ENCODE assay signal across 10 cellular contexts in the genomic region with DNA sequence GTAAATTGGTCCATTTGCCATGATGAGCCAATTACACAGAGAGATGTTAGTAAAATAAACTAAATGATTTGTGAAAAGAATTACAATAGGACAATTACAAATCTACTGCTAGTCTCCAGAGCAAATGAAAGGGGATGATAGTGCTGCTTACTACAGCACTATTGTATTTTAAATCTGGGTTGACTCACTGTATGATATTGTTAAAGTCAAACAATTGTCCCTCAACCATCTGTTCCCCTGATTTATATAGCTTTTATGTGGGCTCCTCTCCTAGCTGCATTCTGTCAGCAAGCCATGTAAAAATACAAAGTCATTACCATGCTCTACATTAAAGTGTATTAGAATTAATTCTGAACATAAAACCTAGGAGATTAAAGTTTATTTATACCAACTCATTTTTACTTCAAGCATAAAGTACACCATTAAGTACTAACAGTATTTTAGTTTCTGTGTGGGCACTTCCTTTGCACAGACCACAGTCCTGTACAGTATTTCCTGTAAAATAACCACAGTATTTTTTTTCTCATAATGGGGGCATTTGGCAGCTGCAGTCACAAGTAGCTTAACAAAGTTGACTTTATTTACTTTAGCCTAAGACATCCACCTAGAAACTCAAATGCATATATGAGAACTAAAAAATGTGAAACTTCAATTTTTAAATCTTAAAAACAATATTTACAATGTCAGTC.
A peak's percentile ranks its signal among the peaks of the same experiment; 100 is the strongest.
DNase-seq lines count a peak whose midpoint lies in the region; ATAC-seq and TF ChIP-seq lines count a peak whose summit lies in the region.
"Had no signal": no experiment of that assay in that cellular context is flagged by ENCODE, and none has a peak within 500 bp of the region (broad histone marks: within the 10 kb centered on the region; RNA-seq: fewer than 3 reads in every experiment).

No MANE protein-coding gene starts in this region.

- H3K4me1 ChIP-seq in GM23338 (ENCODE audit: insufficient read depth) (peaks cover 9% of the 10 kb centered on the region; the same call in 1 of the 2 replicates), PC-3 (ENCODE audit: insufficient read depth, low read length) (no peaks in the 10 kb centered on the region)

- H3K4me2 ChIP-seq in GM23338 (peak overlapping the region; percentile 38; the same call in 1 of the 2 replicates), PC-3 (ENCODE audit: low read length) (no peak overlapping the region)

- CTCF ChIA-PET in PC-3 (lab: Charles Lee) = no interaction called here

- no peaks in the 10 kb centered on the region for H3K27me3 Mint-ChIP-seq in GM23338 (ENCODE audit: insufficient read depth, low read depth, poor library complexity)

- H3F3A ChIP-seq in GM23338 (replicated peaks; ENCODE audit: low read depth) (no peaks in the 10 kb centered on the region), PC-3 (ENCODE audit: low read length, unreplicated experiment) (no peaks in the 10 kb centered on the region)

- H3K9me2 ChIP-seq in GM23338 (ENCODE audit: insufficient read depth) = no peaks in the 10 kb centered on the region
- no peaks in the 10 kb centered on the region for H3K9me2 ChIP-seq in PC-3 (replicated peaks; ENCODE audit: low read length)

- H2AFZ ChIP-seq in GM23338 (no peak overlapping the region), PC-3 (ENCODE audit: low read length) (no peak overlapping the region)

- no peaks in the 10 kb centered on the region for H3K27me3 ChIP-seq in GM23338 (ENCODE audit: insufficient read depth)
- H3K27me3 ChIP-seq in PC-3 (ENCODE audit: low read length) = 0 out of 2 replicates have a peak, but pooled peaks cover 7% of the 10 kb centered on the region

- H3K27ac ChIP-seq in GM23338 (ENCODE audit: low read depth) (no peak overlapping the region), PC-3 (ENCODE audit: low read length) (no peak overlapping the region)

- H3K9me3 Mint-ChIP-seq in GM23338 = no peaks in the 10 kb centered on the region

- H3K4me3 ChIP-seq in GM23338 (no peak overlapping the region), fibroblast of pulmonary artery (replicated peaks; ENCODE audit: low read depth, low read length) (no peak overlapping the region), PC-3 (ENCODE audit: low read length) (no peak overlapping the region)

- H3K27ac Mint-ChIP-seq in GM23338 = no peak overlapping the region

- POLR2A ChIA-PET in PC-3 (lab: Charles Lee; ENCODE audit: unreplicated experiment) = no interaction called here

- TF ChIP-seq CTCF in GM23338 (conservative IDR thresholded peaks at IDR 0.05; ENCODE audit: low read depth in 2 of 2) (no peak), fibroblast of pulmonary artery (IDR thresholded peaks at IDR 0.05; ENCODE audit: low read length, missing control alignments) (no peak), PC-3 (conservative IDR thresholded peaks at IDR 0.05; ENCODE audit: low read depth, low read length) (no peak)

- intact Hi-C loops in PC-3 (cut with micrococcal nuclease) = no loop called here

- no peaks in the 10 kb centered on the region for H3K9me3 ChIP-seq in PC-3 (ENCODE audit: low read length)

- H3K9ac ChIP-seq in PC-3 (ENCODE audit: low read length) = no peak overlapping the region

- H3K36me3 ChIP-seq in GM23338 (ENCODE audit: insufficient read depth) (no peaks in the 10 kb centered on the region), PC-3 (ENCODE audit: low read depth, low read length) (no peaks in the 10 kb centered on the region)

- peak; percentile 15 for DNase-seq in CD1c-positive myeloid dendritic cell (ENCODE audit: extremely low spot score)
- DNase-seq in GM23338 (ENCODE audit: low spot score) = no peak
- DNase-seq in NOMO-1 treated with dmso at 0.1 percent for 144 hours (lab: John Stamatoyannopoulos, UW; ENCODE audit: unreplicated experiment) = peak; percentile 59
- DNase-seq in fibroblast of pulmonary artery (ENCODE audit: low read depth) = peak; percentile 35
- no peak for DNase-seq in PC-3
- no peak for DNase-seq in SW 1271 (lab: John Stamatoyannopoulos, UW)
- DNase-seq: activated gamma-delta T cell treated with Interleukin-2 at 50 U/mL for 16 hours, glutamatergic neuron had no signal

- H3K36me3 Mint-ChIP-seq in GM23338 (ENCODE audit: low read depth) = no peaks in the 10 kb centered on the region

- no peak overlapping the region for H3K4me3 Mint-ChIP-seq in GM23338

- no TSS peak for BruUV-seq in PC-3 (replicated peaks; lab: Mats Ljungman, UMichigan)

- no peaks in the 10 kb centered on the region for H3K79me2 ChIP-seq in GM23338 (replicated peaks; ENCODE audit: insufficient read depth)
- no peaks in the 10 kb centered on the region for H3K79me2 ChIP-seq in PC-3 (ENCODE audit: low read length)

- H4K20me1 ChIP-seq in GM23338 (replicated peaks; ENCODE audit: insufficient read depth) = no peaks in the 10 kb centered on the region
- no peaks in the 10 kb centered on the region for H4K20me1 ChIP-seq in PC-3 (ENCODE audit: low read length)

- peaks cover 18% of the 10 kb centered on the region for H3K4me1 Mint-ChIP-seq in GM23338

- ATAC-seq in GM23338 (no peak), GM18873 (IDR thresholded peaks at IDR 0.05; ENCODE audit: low FRiP score, unreplicated experiment) (no peak), PC-3 (no peak), HG03039 (IDR thresholded peaks at IDR 0.05; ENCODE audit: unreplicated experiment) (no peak)

TF ChIP-seq in GM23338, 12 proteins besides CTCF, POLR2A, EP300 and RAD21 (continues in another document):
- TF ChIP-seq EZH2 (IDR thresholded peaks at IDR 0.05; ENCODE audit: low read depth, unreplicated experiment) = no peak
- TF ChIP-seq, protein P1, sequence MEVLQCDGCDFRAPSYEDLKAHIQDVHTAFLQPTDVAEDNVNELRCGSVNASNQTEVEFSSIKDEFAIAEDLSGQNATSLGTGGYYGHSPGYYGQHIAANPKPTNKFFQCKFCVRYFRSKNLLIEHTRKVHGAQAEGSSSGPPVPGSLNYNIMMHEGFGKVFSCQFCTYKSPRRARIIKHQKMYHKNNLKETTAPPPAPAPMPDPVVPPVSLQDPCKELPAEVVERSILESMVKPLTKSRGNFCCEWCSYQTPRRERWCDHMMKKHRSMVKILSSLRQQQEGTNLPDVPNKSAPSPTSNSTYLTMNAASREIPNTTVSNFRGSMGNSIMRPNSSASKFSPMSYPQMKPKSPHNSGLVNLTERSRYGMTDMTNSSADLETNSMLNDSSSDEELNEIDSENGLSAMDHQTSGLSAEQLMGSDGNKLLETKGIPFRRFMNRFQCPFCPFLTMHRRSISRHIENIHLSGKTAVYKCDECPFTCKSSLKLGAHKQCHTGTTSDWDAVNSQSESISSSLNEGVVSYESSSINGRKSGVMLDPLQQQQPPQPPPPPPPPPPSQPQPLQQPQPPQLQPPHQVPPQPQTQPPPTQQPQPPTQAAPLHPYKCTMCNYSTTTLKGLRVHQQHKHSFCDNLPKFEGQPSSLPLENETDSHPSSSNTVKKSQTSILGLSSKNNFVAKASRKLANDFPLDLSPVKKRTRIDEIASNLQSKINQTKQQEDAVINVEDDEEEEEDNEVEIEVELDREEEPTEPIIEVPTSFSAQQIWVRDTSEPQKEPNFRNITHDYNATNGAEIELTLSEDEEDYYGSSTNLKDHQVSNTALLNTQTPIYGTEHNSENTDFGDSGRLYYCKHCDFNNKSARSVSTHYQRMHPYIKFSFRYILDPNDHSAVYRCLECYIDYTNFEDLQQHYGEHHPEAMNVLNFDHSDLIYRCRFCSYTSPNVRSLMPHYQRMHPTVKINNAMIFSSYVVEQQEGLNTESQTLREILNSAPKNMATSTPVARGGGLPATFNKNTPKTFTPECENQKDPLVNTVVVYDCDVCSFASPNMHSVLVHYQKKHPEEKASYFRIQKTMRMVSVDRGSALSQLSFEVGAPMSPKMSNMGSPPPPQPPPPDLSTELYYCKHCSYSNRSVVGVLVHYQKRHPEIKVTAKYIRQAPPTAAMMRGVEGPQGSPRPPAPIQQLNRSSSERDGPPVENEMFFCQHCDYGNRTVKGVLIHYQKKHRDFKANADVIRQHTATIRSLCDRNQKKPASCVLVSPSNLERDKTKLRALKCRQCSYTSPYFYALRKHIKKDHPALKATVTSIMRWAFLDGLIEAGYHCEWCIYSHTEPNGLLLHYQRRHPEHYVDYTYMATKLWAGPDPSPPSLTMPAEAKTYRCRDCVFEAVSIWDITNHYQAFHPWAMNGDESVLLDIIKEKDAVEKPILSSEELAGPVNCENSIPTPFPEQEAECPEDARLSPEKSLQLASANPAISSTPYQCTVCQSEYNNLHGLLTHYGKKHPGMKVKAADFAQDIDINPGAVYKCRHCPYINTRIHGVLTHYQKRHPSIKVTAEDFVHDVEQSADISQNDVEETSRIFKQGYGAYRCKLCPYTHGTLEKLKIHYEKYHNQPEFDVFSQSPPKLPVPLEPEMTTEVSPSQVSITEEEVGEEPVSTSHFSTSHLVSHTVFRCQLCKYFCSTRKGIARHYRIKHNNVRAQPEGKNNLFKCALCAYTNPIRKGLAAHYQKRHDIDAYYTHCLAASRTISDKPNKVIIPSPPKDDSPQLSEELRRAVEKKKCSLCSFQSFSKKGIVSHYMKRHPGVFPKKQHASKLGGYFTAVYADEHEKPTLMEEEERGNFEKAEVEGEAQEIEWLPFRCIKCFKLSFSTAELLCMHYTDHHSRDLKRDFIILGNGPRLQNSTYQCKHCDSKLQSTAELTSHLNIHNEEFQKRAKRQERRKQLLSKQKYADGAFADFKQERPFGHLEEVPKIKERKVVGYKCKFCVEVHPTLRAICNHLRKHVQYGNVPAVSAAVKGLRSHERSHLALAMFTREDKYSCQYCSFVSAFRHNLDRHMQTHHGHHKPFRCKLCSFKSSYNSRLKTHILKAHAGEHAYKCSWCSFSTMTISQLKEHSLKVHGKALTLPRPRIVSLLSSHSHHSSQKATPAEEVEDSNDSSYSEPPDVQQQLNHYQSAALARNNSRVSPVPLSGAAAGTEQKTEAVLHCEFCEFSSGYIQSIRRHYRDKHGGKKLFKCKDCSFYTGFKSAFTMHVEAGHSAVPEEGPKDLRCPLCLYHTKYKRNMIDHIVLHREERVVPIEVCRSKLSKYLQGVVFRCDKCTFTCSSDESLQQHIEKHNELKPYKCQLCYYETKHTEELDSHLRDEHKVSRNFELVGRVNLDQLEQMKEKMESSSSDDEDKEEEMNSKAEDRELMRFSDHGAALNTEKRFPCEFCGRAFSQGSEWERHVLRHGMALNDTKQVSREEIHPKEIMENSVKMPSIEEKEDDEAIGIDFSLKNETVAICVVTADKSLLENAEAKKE (CRISPR knock-in tag; IDR thresholded peaks at IDR 0.05) = no peak

Comparison
In these comparisons a context has a peak if more than half of its experiments do, and no peak if none do; other contexts are left out.
1. DNase-seq: peak in CD1c-positive myeloid dendritic cell (single experiment), NOMO-1 treated with dmso at 0.1 percent for 144 hours (single experiment) and fibroblast of pulmonary artery (single experiment); none in GM23338 (single experiment), PC-3 (single experiment) and SW 1271 (0 of 2).